ENCODE assay signal across 1 cellular context in the genomic region with DNA sequence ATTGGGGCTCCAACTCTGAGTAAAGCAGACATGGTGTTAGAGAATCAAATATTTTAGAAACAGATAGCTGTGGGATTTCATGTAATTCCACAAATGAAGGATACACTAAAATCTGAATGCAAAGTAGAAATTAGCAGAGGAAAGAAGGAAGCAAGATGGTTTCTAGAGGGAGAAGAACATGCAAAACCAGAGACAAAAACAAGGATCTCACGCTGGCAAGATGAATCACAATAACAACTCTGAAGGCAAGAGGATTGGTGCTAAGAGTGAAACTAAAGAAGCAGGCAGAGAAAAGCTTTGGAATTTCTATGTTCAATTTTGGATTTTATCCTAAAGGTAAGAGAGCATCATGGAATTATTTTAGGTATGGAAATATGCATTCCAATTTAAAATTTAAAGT.
TF ChIP-seq lines count a peak whose summit lies in the region.

No MANE protein-coding gene starts in this region.

TF ChIP-seq in GM23338, 12 proteins besides CTCF, POLR2A, EP300 and RAD21 (continued from another document):
- TF ChIP-seq, protein P1, sequence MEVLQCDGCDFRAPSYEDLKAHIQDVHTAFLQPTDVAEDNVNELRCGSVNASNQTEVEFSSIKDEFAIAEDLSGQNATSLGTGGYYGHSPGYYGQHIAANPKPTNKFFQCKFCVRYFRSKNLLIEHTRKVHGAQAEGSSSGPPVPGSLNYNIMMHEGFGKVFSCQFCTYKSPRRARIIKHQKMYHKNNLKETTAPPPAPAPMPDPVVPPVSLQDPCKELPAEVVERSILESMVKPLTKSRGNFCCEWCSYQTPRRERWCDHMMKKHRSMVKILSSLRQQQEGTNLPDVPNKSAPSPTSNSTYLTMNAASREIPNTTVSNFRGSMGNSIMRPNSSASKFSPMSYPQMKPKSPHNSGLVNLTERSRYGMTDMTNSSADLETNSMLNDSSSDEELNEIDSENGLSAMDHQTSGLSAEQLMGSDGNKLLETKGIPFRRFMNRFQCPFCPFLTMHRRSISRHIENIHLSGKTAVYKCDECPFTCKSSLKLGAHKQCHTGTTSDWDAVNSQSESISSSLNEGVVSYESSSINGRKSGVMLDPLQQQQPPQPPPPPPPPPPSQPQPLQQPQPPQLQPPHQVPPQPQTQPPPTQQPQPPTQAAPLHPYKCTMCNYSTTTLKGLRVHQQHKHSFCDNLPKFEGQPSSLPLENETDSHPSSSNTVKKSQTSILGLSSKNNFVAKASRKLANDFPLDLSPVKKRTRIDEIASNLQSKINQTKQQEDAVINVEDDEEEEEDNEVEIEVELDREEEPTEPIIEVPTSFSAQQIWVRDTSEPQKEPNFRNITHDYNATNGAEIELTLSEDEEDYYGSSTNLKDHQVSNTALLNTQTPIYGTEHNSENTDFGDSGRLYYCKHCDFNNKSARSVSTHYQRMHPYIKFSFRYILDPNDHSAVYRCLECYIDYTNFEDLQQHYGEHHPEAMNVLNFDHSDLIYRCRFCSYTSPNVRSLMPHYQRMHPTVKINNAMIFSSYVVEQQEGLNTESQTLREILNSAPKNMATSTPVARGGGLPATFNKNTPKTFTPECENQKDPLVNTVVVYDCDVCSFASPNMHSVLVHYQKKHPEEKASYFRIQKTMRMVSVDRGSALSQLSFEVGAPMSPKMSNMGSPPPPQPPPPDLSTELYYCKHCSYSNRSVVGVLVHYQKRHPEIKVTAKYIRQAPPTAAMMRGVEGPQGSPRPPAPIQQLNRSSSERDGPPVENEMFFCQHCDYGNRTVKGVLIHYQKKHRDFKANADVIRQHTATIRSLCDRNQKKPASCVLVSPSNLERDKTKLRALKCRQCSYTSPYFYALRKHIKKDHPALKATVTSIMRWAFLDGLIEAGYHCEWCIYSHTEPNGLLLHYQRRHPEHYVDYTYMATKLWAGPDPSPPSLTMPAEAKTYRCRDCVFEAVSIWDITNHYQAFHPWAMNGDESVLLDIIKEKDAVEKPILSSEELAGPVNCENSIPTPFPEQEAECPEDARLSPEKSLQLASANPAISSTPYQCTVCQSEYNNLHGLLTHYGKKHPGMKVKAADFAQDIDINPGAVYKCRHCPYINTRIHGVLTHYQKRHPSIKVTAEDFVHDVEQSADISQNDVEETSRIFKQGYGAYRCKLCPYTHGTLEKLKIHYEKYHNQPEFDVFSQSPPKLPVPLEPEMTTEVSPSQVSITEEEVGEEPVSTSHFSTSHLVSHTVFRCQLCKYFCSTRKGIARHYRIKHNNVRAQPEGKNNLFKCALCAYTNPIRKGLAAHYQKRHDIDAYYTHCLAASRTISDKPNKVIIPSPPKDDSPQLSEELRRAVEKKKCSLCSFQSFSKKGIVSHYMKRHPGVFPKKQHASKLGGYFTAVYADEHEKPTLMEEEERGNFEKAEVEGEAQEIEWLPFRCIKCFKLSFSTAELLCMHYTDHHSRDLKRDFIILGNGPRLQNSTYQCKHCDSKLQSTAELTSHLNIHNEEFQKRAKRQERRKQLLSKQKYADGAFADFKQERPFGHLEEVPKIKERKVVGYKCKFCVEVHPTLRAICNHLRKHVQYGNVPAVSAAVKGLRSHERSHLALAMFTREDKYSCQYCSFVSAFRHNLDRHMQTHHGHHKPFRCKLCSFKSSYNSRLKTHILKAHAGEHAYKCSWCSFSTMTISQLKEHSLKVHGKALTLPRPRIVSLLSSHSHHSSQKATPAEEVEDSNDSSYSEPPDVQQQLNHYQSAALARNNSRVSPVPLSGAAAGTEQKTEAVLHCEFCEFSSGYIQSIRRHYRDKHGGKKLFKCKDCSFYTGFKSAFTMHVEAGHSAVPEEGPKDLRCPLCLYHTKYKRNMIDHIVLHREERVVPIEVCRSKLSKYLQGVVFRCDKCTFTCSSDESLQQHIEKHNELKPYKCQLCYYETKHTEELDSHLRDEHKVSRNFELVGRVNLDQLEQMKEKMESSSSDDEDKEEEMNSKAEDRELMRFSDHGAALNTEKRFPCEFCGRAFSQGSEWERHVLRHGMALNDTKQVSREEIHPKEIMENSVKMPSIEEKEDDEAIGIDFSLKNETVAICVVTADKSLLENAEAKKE (CRISPR knock-in tag; IDR thresholded peaks at IDR 0.05), result peak; percentile 67; the same call in 1 of the 2 replicates
